In the genomic region with DNA sequence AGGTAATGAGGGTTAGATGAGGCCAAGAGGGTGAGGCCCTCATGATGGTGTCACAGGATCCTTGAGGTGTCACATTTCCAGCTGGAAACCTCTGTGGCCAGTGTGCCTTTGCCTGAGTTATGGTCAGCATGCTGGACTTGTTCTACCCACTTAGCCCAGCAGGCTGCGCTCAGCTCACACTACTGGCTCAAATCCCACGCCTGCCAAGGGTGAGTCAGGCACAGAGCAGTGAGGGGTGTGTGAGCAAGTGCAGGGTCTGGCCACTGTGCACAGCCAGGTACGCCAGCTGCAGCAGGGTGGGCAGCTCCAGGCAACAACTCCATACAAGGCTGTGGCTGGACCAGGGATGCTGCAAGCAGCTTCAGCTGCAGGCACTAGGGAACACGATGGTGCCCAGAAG, we compare ENCODE assay signal across 1 cellular context.
TF ChIP-seq lines count a peak whose summit lies in the region.

No MANE protein-coding gene starts in this region.

TF ChIP-seq in GM23338, 12 proteins besides CTCF, POLR2A, EP300 and RAD21 (continued from another document):
- TF ChIP-seq, protein P1, sequence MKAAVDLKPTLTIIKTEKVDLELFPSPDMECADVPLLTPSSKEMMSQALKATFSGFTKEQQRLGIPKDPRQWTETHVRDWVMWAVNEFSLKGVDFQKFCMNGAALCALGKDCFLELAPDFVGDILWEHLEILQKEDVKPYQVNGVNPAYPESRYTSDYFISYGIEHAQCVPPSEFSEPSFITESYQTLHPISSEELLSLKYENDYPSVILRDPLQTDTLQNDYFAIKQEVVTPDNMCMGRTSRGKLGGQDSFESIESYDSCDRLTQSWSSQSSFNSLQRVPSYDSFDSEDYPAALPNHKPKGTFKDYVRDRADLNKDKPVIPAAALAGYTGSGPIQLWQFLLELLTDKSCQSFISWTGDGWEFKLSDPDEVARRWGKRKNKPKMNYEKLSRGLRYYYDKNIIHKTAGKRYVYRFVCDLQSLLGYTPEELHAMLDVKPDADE (IDR thresholded peaks at IDR 0.05): no peak
- no peak; the same call in 1 of the 2 replicates for TF ChIP-seq CREB1 (CRISPR knock-in tag; IDR thresholded peaks at IDR 0.05; ENCODE audit: low read depth)
- TF ChIP-seq STAT1 (IDR thresholded peaks at IDR 0.05; ENCODE audit: unreplicated experiment): no peak
- no peak for TF ChIP-seq POLR2AphosphoS5 (IDR thresholded peaks at IDR 0.05; ENCODE audit: low read depth)
- no peak for TF ChIP-seq NANOG (IDR thresholded peaks at IDR 0.05; ENCODE audit: borderline replicate concordance)
